ENCODE assay signal across 16 cellular contexts in the genomic region with DNA sequence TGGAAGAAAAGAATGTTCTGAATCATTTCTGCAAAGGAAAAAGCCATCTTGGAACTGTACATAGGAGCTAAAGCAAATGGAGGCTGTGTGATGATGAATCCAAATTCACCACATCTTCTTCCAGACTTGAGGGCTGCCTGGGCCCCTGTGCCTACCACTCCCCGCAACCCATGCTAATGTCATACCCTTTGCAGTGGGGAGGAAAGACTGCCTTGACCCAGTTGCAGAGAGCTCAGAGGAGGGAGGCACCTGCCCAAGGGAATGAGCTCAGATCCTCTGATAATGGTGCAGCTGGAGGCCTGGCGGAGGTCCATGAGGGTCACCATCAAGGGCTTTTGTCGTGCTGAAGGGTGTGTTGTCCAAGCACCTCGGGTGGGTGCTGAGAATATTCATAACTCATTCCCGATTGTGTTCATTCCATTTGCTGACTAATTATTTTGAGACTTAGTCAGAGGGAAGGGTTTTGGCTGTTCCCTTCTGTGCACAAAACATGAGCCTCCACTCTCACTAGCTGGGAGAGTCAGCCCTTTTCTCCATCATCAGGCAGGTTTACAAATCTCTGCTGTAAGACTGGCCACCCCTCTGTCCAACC.
DNase-seq lines count a peak whose midpoint lies in the region; ATAC-seq, FAIRE-seq and TF ChIP-seq lines count a peak whose summit lies in the region.
"Had no signal": no experiment of that assay in that cellular context is flagged by ENCODE, and none has a peak within 500 bp of the region (broad histone marks: within the 10 kb centered on the region; RNA-seq: fewer than 3 reads in every experiment).

No MANE protein-coding gene starts in this region.

- DNase-seq in LHCN-M2 (ENCODE audit: low read depth) (peak; percentile 78), endothelial cell of umbilical vein (ENCODE audit: low read depth, low spot score) (no peak), mesenchymal stem cell (no peak), GM12891 (ENCODE audit: insufficient read length, low spot score) (no peak)
- DNase-seq in activated CD4-positive, CD25-positive, alpha-beta regulatory T cell treated with anti-CD3 and anti-CD28 coated beads, Interleukin-2, amount 50 U/mL, for 72 hours: no peak
- DNase-seq in activated CD4-positive, alpha-beta memory T cell treated with anti-CD3 and anti-CD28 coated beads, Interleukin-2, amount 10 ng/mL, durations not matched to agents 7 days and 5 days: no peak
- DNase-seq: activated CD4-positive, CD25-positive, alpha-beta regulatory T cell; activated T-cell treated with anti-CD3 and anti-CD28 coated beads, Interleukin-2, amount 50 U/mL, for 4 hours; left colon; nucleus accumbens; RPMI8226; stimulated activated CD4-positive, alpha-beta T cell treated with anti-CD3 and anti-CD28 coated beads, Interleukin-1b, Interleukin-23, amount 100 ng/mL, for 48 hours; stimulated activated naive CD8-positive, alpha-beta T cell treated with anti-CD3 and anti-CD28 coated beads, Interleukin-15, Interleukin-2, amounts not matched to agents 100 U/mL and 50 U/mL, for 24 hours had no signal

- no peak overlapping the region for H3K14ac ChIP-seq in mesenchymal stem cell (ENCODE audit: low read length in 2 of 2)

- WGBS in mesenchymal stem cell: 61% methylated on average over 3 of the region's 5 CpGs

- H4K91ac ChIP-seq in mesenchymal stem cell (ENCODE audit: low read length): no peak overlapping the region

- no peak for ATAC-seq in GM18505 (IDR thresholded peaks at IDR 0.05; ENCODE audit: unreplicated experiment)
- ATAC-seq: activated T-cell treated with anti-CD3 and anti-CD28 coated beads, Interleukin-2, amount 50 U/mL, for 4 hours; K562; left colon; stimulated activated naive CD8-positive, alpha-beta T cell treated with anti-CD3 and anti-CD28 coated beads, Interleukin-15, Interleukin-2, amounts not matched to agents 100 U/mL and 50 U/mL, for 24 hours had no signal

- no peak for TF ChIP-seq POLR2A in endothelial cell of umbilical vein (IDR thresholded peaks at IDR 0.05; ENCODE audit: low read depth, low read length)
- TF ChIP-seq POLR2A in GM12891 (IDR thresholded peaks at IDR 0.05; ENCODE audit: low read depth, low read length): no peak
- TF ChIP-seq POLR2A in GM18505 (IDR thresholded peaks at IDR 0.05; ENCODE audit: borderline replicate concordance, extremely low read depth, insufficient read depth, insufficient read length): no peak

- no peaks in the 10 kb centered on the region for H3K36me3 Mint-ChIP-seq in activated CD4-positive, alpha-beta memory T cell treated with anti-CD3 and anti-CD28 coated beads, Interleukin-2, amount 10 ng/mL, durations not matched to agents 7 days and 5 days (ENCODE audit: low read depth)

- no peak overlapping the region for H2AK5ac ChIP-seq in mesenchymal stem cell (ENCODE audit: low read length, severe bottlenecking)

- no peaks in the 10 kb centered on the region for H3K4me1 Mint-ChIP-seq in activated CD4-positive, alpha-beta memory T cell treated with anti-CD3 and anti-CD28 coated beads, Interleukin-2, amount 10 ng/mL, durations not matched to agents 7 days and 5 days

- no peak overlapping the region for H3K18ac ChIP-seq in mesenchymal stem cell (ENCODE audit: low read depth in 1 of 2, low read length in 2 of 2)

- POLR2A ChIA-PET in endothelial cell of umbilical vein (lab: Charles Lee): no interaction called here
- POLR2A ChIA-PET in activated CD4-positive, alpha-beta memory T cell treated with anti-CD3 and anti-CD28 coated beads, Interleukin-2, amount 10 ng/mL, durations not matched to agents 7 days and 5 days (lab: Charles Lee): no interaction called here

- H3K79me2 ChIP-seq in ACC112 (ENCODE audit: control insufficient read depth, insufficient read depth, low read length, unreplicated experiment): no peaks in the 10 kb centered on the region
- H3K79me2 ChIP-seq in endothelial cell of umbilical vein (ENCODE audit: control insufficient read depth, insufficient read depth, low read length): no peaks in the 10 kb centered on the region

- no peak overlapping the region for H2BK5ac ChIP-seq in mesenchymal stem cell (ENCODE audit: low read depth, low read length, poor library complexity, severe bottlenecking)

- no peaks in the 10 kb centered on the region for H3K9me1 ChIP-seq in endothelial cell of umbilical vein (replicated peaks; ENCODE audit: control insufficient read depth, extremely low read depth, insufficient read depth, low read length)

- no peaks in the 10 kb centered on the region for H3K9me3 ChIP-seq in endothelial cell of umbilical vein (replicated peaks; ENCODE audit: control insufficient read depth, insufficient read depth, low read length)
- H3K9me3 ChIP-seq in mesenchymal stem cell (ENCODE audit: control insufficient read depth, low read length): no peaks in the 10 kb centered on the region

- dilution Hi-C loops in endothelial cell of umbilical vein (cut with MboI; ENCODE audit: extremely low pct_ligation_motif_present, low sequenced_read_pairs): no loop called here

- intact Hi-C loops in endothelial cell of umbilical vein (cut with micrococcal nuclease): loop anchor here (10.0 kb wide), 1 partner anchor 365 kb away; no protein-coding TSS in a partner anchor

- H2BK120ac ChIP-seq in mesenchymal stem cell (ENCODE audit: low read depth, low read length): no peak overlapping the region

- peaks cover 10% of the 10 kb centered on the region for H3K9me3 Mint-ChIP-seq in activated CD4-positive, alpha-beta memory T cell treated with anti-CD3 and anti-CD28 coated beads, Interleukin-2, amount 10 ng/mL, durations not matched to agents 7 days and 5 days

- no TSS peak for BruUV-seq in endothelial cell of umbilical vein (replicated peaks; lab: Mats Ljungman, UMichigan)

- peak overlapping the region; percentile 72 for H2AFZ ChIP-seq in ACC112 (ENCODE audit: low read length, unreplicated experiment)
- peak overlapping the region; percentile 23 for H2AFZ ChIP-seq in endothelial cell of umbilical vein (ENCODE audit: low read depth, low read length)
- H2AFZ ChIP-seq in mesenchymal stem cell (ENCODE audit: low read depth, low read length): no peak overlapping the region

- no peak overlapping the region for H3K4ac ChIP-seq in mesenchymal stem cell (ENCODE audit: low read depth in 1 of 2, low read length in 2 of 2)

- H3K27me3 Mint-ChIP-seq in activated CD4-positive, alpha-beta memory T cell treated with anti-CD3 and anti-CD28 coated beads, Interleukin-2, amount 10 ng/mL, durations not matched to agents 7 days and 5 days: no peaks in the 10 kb centered on the region

- H3K27ac ChIP-seq in ACC112 (ENCODE audit: low read depth, low read length) (peak overlapping the region; percentile 62), endothelial cell of umbilical vein (ENCODE audit: insufficient read depth, low read depth, low read length) (no peak overlapping the region), mesenchymal stem cell (ENCODE audit: low read length, poor library complexity, severe bottlenecking) (no peak overlapping the region)

- no peak overlapping the region for H4K8ac ChIP-seq in mesenchymal stem cell (ENCODE audit: low read length)

- H3K9ac ChIP-seq in endothelial cell of umbilical vein (replicated peaks; ENCODE audit: extremely low read depth, insufficient read depth, low read length) (no peak overlapping the region), mesenchymal stem cell (ENCODE audit: low read length) (peak overlapping the region; percentile 52)

- no peak overlapping the region for H3K4me3 ChIP-seq in ACC112 (ENCODE audit: low read depth, low read length)
- H3K4me3 ChIP-seq in endothelial cell of umbilical vein (replicated peaks in 1 of 3; ENCODE audit: insufficient read depth in 1 of 3, low read depth in 1 of 3, low read length in 3 of 3): no peak overlapping the region
- peak overlapping the region in 1 of 2 experiments; percentile 36 for H3K4me3 ChIP-seq in mesenchymal stem cell (ENCODE audit: insufficient read depth in 1 of 2, low read depth in 1 of 2, low read length in 2 of 2)
- H3K4me3 ChIP-seq: K562 had no signal

- H3K4me3 Mint-ChIP-seq in activated CD4-positive, alpha-beta memory T cell treated with anti-CD3 and anti-CD28 coated beads, Interleukin-2, amount 10 ng/mL, durations not matched to agents 7 days and 5 days: no peak overlapping the region
- H3K4me3 Mint-ChIP-seq: activated T-cell treated with anti-CD3 and anti-CD28 coated beads, Interleukin-2, amount 50 U/mL, for 4 hours had no signal

- no peak overlapping the region for H3K23ac ChIP-seq in mesenchymal stem cell (ENCODE audit: low read length in 2 of 2)

- TF ChIP-seq CTCF in endothelial cell of umbilical vein (IDR thresholded peaks at IDR 0.05; ENCODE audit: extremely low read depth in 1 of 2, insufficient read depth in 1 of 2, low read depth in 1 of 2, low read length in 2 of 2): no peak

- no peak overlapping the region for H2BK12ac ChIP-seq in mesenchymal stem cell (ENCODE audit: low read length in 2 of 2)

- H3K27me3 ChIP-seq in ACC112 (ENCODE audit: insufficient read depth, low read length) (no peaks in the 10 kb centered on the region), endothelial cell of umbilical vein (ENCODE audit: control insufficient read depth in 2 of 2, insufficient read depth in 2 of 2, low read length in 2 of 2) (no peaks in the 10 kb centered on the region), mesenchymal stem cell (ENCODE audit: control insufficient read depth in 1 of 2, insufficient read depth in 1 of 2, low read length in 2 of 2) (no peaks in the 10 kb centered on the region)

- CTCF ChIA-PET in endothelial cell of umbilical vein (lab: Charles Lee): interaction anchor here (1.5 kb wide), 2 partner anchors 27 to 285 kb away, joined by 4 read pairs; no protein-coding TSS in a partner anchor
- CTCF ChIA-PET in activated CD4-positive, alpha-beta memory T cell treated with anti-CD3 and anti-CD28 coated beads, Interleukin-2, amount 10 ng/mL, durations not matched to agents 7 days and 5 days (lab: Charles Lee): no interaction called here

- no peaks in the 10 kb centered on the region for H4K20me1 ChIP-seq in endothelial cell of umbilical vein (replicated peaks; ENCODE audit: control insufficient read depth, extremely low read depth, insufficient read depth, low read length)

- no peaks in the 10 kb centered on the region for H3K79me1 ChIP-seq in mesenchymal stem cell (replicated peaks; ENCODE audit: low read length, poor library complexity, severe bottlenecking)

- H3K36me3 ChIP-seq in ACC112 (ENCODE audit: insufficient read depth, low read length): no peaks in the 10 kb centered on the region
- no peaks in the 10 kb centered on the region for H3K36me3 ChIP-seq in endothelial cell of umbilical vein (ENCODE audit: control insufficient read depth in 2 of 2, extremely low read depth in 1 of 2, insufficient read depth in 2 of 2, low read length in 2 of 2)
- H3K36me3 ChIP-seq in mesenchymal stem cell (ENCODE audit: control insufficient read depth in 1 of 2, insufficient read depth in 2 of 2, low read depth in 1 of 2, low read length in 2 of 2): no peaks in the 10 kb centered on the region

- H3K4me2 ChIP-seq in endothelial cell of umbilical vein (ENCODE audit: insufficient read depth, low read length) (no peak overlapping the region), mesenchymal stem cell (ENCODE audit: low read length, poor library complexity, severe bottlenecking) (no peak overlapping the region)

- FAIRE-seq in endothelial cell of umbilical vein (lab: Jason Lieb, UNC) (no peak), GM12891 (lab: Jason Lieb, UNC) (no peak)
- FAIRE-seq: K562 had no signal

- H3K4me1 ChIP-seq in ACC112 (ENCODE audit: control insufficient read depth, insufficient read depth, low read length, unreplicated experiment) (peaks cover 53% of the 10 kb centered on the region), endothelial cell of umbilical vein (ENCODE audit: control insufficient read depth, extremely low read depth, insufficient read depth, low read length) (peaks cover 10% of the 10 kb centered on the region), mesenchymal stem cell (ENCODE audit: control insufficient read depth, insufficient read depth, low read depth, low read length) (peaks cover 3% of the 10 kb centered on the region)

- no peak overlapping the region for H2BK15ac ChIP-seq in mesenchymal stem cell (ENCODE audit: low read depth, poor library complexity, severe bottlenecking)

- no peak overlapping the region for H3K27ac Mint-ChIP-seq in activated CD4-positive, alpha-beta memory T cell treated with anti-CD3 and anti-CD28 coated beads, Interleukin-2, amount 10 ng/mL, durations not matched to agents 7 days and 5 days
